Comparison of ENCODE assay signal across 20 cellular contexts in the genomic region with DNA sequence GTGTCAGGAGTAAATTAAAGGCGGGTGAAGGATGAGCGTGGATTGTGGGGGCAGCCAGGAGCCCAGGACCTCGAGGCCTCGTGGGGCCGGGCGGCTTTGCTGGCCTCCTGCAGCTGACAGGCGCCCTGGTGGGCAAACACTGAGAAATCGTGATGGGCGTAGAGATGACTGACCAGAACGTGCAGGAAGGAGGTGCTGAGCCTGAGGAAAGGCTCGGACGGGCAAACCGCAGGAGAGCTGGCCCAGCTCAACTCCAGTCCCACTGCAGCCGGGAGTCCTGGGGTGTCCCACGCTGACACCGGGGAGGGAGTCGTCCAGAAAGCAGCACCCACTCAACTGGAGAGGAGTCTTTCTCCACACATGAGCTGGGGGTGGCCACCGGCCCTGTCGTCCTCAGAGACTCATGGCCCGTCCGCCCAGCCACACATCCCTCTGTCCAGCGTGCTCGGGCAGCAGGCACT.
"Had no signal": no experiment of that assay in that cellular context is flagged by ENCODE, and none has a peak within 500 bp of the region (broad histone marks: within the 10 kb centered on the region; RNA-seq: fewer than 3 reads in every experiment).

No MANE protein-coding gene starts in this region.

- H3K27me3 ChIP-seq: tibial nerve had no signal

- H3K9me3 Mint-ChIP-seq: activated naive CD4-positive, alpha-beta T cell treated with anti-CD3 and anti-CD28 coated beads for 36 hours; natural killer cell had no signal

- H3K4me3 Mint-ChIP-seq: activated naive CD4-positive, alpha-beta T cell treated with anti-CD3 and anti-CD28 coated beads for 36 hours; natural killer cell had no signal

- ATAC-seq: left colon, natural killer cell had no signal

- H3K36me3 ChIP-seq: tibial nerve had no signal

- H3K4me3 ChIP-seq: lung, SK-N-MC, tibial nerve had no signal

- H3K36me3 Mint-ChIP-seq: natural killer cell had no signal

- H3K9me3 ChIP-seq: tibial nerve had no signal

- H3K27ac ChIP-seq: SK-N-MC, tibial nerve, VCaP had no signal

- H3K27ac Mint-ChIP-seq: activated naive CD4-positive, alpha-beta T cell treated with anti-CD3 and anti-CD28 coated beads for 36 hours; natural killer cell; progenitor cell of endocrine pancreas had no signal

- DNase-seq: activated CD4-positive, alpha-beta T cell treated with anti-CD3 and anti-CD28 coated beads for 4 hours; activated CD4-positive, alpha-beta T cell treated with anti-CD3 and anti-CD28 coated beads, Interleukin-2, amount 50 U/mL, for 4 hours; activated CD8-positive, alpha-beta memory T cell treated with anti-CD3 and anti-CD28 coated beads for 24 hours; activated effector memory CD4-positive, alpha-beta T cell treated with Interleukin-2 at 50 U/mL for 16 hours; activated naive CD4-positive, alpha-beta T cell treated with anti-CD3 and anti-CD28 coated beads for 36 hours; amygdala; central memory CD4-positive, alpha-beta T cell; dermis blood vessel endothelial cell; effector CD8-positive, alpha-beta T cell; glutamatergic neuron; hippocampal formation; left colon; mesendoderm; natural killer cell; stimulated activated naive CD4-positive, alpha-beta T cell treated with Interleukin-2 at 50 U/mL for 16 hours had no signal
